In the genomic region with DNA sequence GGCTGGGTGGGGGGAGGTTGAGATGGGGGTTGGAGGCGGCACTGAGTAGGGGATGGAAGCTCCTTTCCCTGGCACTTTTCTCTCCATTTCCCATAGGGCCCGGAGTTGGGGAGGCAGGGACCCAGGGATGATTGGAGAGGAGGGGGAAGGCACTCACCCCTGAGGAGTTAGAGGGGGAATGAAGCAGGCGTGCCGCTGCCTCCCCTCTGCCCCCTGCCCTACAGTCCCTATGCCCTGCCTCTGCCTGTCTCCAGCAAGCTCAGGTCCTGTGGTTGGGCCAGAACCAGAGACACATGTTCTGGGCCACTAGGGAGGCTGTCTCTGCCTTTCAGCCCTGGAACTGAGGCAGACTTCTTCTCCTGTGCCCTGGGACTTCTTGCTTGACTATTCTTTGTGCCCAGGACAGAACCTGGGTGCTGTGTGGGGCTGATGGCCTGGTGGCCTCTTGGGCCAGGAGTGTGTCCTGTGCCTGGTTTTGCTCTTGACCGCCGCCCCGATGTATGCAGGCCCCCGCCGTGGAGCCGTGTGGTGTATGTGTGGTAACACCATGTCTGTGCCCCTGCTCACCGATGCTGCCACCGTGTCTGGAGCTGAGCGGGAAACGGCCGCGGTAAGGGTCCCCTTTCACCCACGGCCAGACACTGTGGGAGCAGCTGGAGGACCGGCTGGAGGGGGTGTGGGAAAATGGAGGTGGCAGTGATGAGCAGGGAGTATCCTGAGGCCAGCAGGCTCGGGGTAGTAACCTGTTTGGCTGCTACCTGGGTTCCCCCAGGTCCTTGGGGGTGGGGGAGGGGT, we compare ENCODE assay signal across 9 cellular contexts. TPM values are rescaled to one million over a fixed set of nuclear protein-coding genes. Genes with fewer than 3 reads are reported as not detected.
DNase-seq lines count a peak whose midpoint lies in the region; ATAC-seq, FAIRE-seq and TF ChIP-seq lines count a peak whose summit lies in the region.
"Had no signal": no experiment of that assay in that cellular context is flagged by ENCODE, and none has a peak within 500 bp of the region (broad histone marks: within the 10 kb centered on the region; RNA-seq: fewer than 3 reads in every experiment).

No MANE protein-coding gene starts in this region.

- peaks cover 9% of the 10 kb centered on the region for H3K23me2 ChIP-seq in H1 (ENCODE audit: low read depth, low read length)

- H3K79me2 ChIP-seq in MM.1S (ENCODE audit: low read length): peaks cover 33% of the 10 kb centered on the region
- peaks cover 4 to 21% of the 10 kb centered on the region in 2 experiments; a peak in 3 of 4 replicates for H3K79me2 ChIP-seq in H1 (ENCODE audit: control insufficient read depth in 1 of 2, insufficient read depth in 2 of 2, low read length in 2 of 2)

- H2BK20ac ChIP-seq in H1 (ENCODE audit: low read length): no peak overlapping the region

- peak overlapping the region; percentile 89 for H3K4ac ChIP-seq in H1 (replicated peaks; ENCODE audit: insufficient read length, low read depth, low read length)

- no peak for FAIRE-seq in H1 (lab: Jason Lieb, UNC)

- H2BK5ac ChIP-seq in H1 (ENCODE audit: low read depth, low read length): peak overlapping the region; percentile 81

- peaks cover 7% of the 10 kb centered on the region for H3F3A ChIP-seq in MM.1S (ENCODE audit: insufficient read depth, low read length)

- H2AFZ ChIP-seq in MM.1S (ENCODE audit: low read length) (no peak overlapping the region), H1 (ENCODE audit: low read length) (no peak overlapping the region)

- H3K27me3 Mint-ChIP-seq in CD4-positive, CD25-positive, alpha-beta regulatory T cell: no peaks in the 10 kb centered on the region
- peaks cover 3% of the 10 kb centered on the region for H3K27me3 Mint-ChIP-seq in neural crest cell (ENCODE audit: low read depth)

- no peaks in the 10 kb centered on the region for H3K9me2 ChIP-seq in MM.1S (replicated peaks; ENCODE audit: insufficient read depth, low read length)

- peak overlapping the region in 2 of 3 donors; percentile 59 to 96 for H3K27ac Mint-ChIP-seq in CD4-positive, CD25-positive, alpha-beta regulatory T cell
- H3K27ac Mint-ChIP-seq in neural crest cell (ENCODE audit: unreplicated experiment): no peak overlapping the region

- no peaks in the 10 kb centered on the region for H3K9me3 ChIP-seq in CD4-positive, CD25-positive, alpha-beta regulatory T cell (ENCODE audit: control insufficient read depth in 2 of 2, low read length in 2 of 2)
- no peaks in the 10 kb centered on the region for H3K9me3 ChIP-seq in MM.1S (replicated peaks; ENCODE audit: insufficient read depth, low read length)
- H3K9me3 ChIP-seq in H1 (ENCODE audit: insufficient read depth in 2 of 2, low read depth in 1 of 2, low read length in 1 of 2): no peaks in the 10 kb centered on the region
- H3K9me3 ChIP-seq: body of pancreas had no signal

- H3K79me1 ChIP-seq in H1 (ENCODE audit: low read depth, low read length): peaks cover 10% of the 10 kb centered on the region; the same call in 1 of the 2 replicates

- H4K91ac ChIP-seq in H1 (replicated peaks; ENCODE audit: insufficient read length, low read length): peak overlapping the region; percentile 73

- TF ChIP-seq RAD21 in H1 (IDR thresholded peaks at IDR 0.05 in 1 of 2, conservative IDR thresholded peaks at IDR 0.05 in 1 of 2; ENCODE audit: low read depth in 2 of 2, low read length in 2 of 2): no peak

- H4K8ac ChIP-seq in H1 (ENCODE audit: extremely low read depth, insufficient read depth, low read length): peak overlapping the region; percentile 80; the same call in 1 of the 2 replicates

- H4K20me1 ChIP-seq in MM.1S (ENCODE audit: insufficient read depth, low read length) (no peaks in the 10 kb centered on the region), H1 (replicated peaks in 1 of 2; ENCODE audit: control insufficient read depth in 1 of 2, insufficient read depth in 2 of 2, low read length in 2 of 2) (peaks cover 7 to 10% of the 10 kb centered on the region in 2 experiments)

- H3K4me2 ChIP-seq in MM.1S (ENCODE audit: low read depth, low read length): peak overlapping the region; percentile 91; the same call in 1 of the 2 replicates
- H3K4me2 ChIP-seq in H1 (ENCODE audit: insufficient read depth in 1 of 2, low read depth in 2 of 2, low read length in 2 of 2): peak overlapping the region; percentile 74 to 96

- no peak overlapping the region for H3K56ac ChIP-seq in H1 (replicated peaks; ENCODE audit: insufficient read length, low read depth, low read length)

- H3K4me3 Mint-ChIP-seq in CD4-positive, CD25-positive, alpha-beta regulatory T cell: peak overlapping the region; percentile 32 to 98 (median 94)
- peak overlapping the region; percentile 99 for H3K4me3 Mint-ChIP-seq in neural crest cell

- no peak for TF ChIP-seq POLR2A in H1 (IDR thresholded peaks at IDR 0.05; ENCODE audit: control extremely low read depth in 1 of 2, low read depth in 2 of 2, low read length in 2 of 2)

- no peak for ATAC-seq in CD4-positive, CD25-positive, alpha-beta regulatory T cell (ENCODE audit: low read depth in 2 of 2)
- no peak for ATAC-seq in GM19395 (IDR thresholded peaks at IDR 0.05; ENCODE audit: unreplicated experiment)
- ATAC-seq in HG02588 (IDR thresholded peaks at IDR 0.05; ENCODE audit: unreplicated experiment): no peak
- ATAC-seq: body of pancreas had no signal

- no peak overlapping the region for H2BK15ac ChIP-seq in H1 (ENCODE audit: low read length)

- DNase-seq in CD4-positive, CD25-positive, alpha-beta regulatory T cell: no peak
- DNase-seq in MM.1S (no peak), H1 (ENCODE audit: low read depth in 1 of 2, low spot score in 2 of 2) (no peak), neural crest cell (ENCODE audit: low read depth, low spot score) (no peak), NCI-H146 (lab: John Stamatoyannopoulos, UW) (no peak), mucosa of gallbladder (ENCODE audit: low spot score) (no peak)

- H3K23ac ChIP-seq in H1 (ENCODE audit: insufficient read length): no peak overlapping the region

- no peak for TF ChIP-seq EP300 in H1 (IDR thresholded peaks at IDR 0.05; ENCODE audit: borderline replicate concordance in 1 of 2, low read depth in 2 of 2, low read length in 2 of 2)

- peaks cover 12% of the 10 kb centered on the region for H3K36me3 Mint-ChIP-seq in CD4-positive, CD25-positive, alpha-beta regulatory T cell
- peaks cover 7% of the 10 kb centered on the region for H3K36me3 Mint-ChIP-seq in neural crest cell (ENCODE audit: low read depth)

- no peaks in the 10 kb centered on the region for H3K27me3 ChIP-seq in CD4-positive, CD25-positive, alpha-beta regulatory T cell (ENCODE audit: control insufficient read depth, insufficient read depth, low read length)
- H3K27me3 ChIP-seq in MM.1S (replicated peaks; ENCODE audit: insufficient read depth, low read length) (no peaks in the 10 kb centered on the region), H1 (replicated peaks in 1 of 4; ENCODE audit: control insufficient read depth in 3 of 4, extremely low read depth in 1 of 4, insufficient read depth in 3 of 4, low read length in 3 of 4) (no peaks in the 10 kb centered on the region)
- H3K27me3 ChIP-seq: body of pancreas had no signal

- H2BK12ac ChIP-seq in H1 (ENCODE audit: low read depth, low read length): peak overlapping the region; percentile 11; the same call in 1 of the 2 replicates

- no peak overlapping the region for H3K18ac ChIP-seq in H1 (ENCODE audit: extremely low read depth, low read length)

- H3K4me1 ChIP-seq in CD4-positive, CD25-positive, alpha-beta regulatory T cell (ENCODE audit: control insufficient read depth, insufficient read depth, low read length, poor library complexity, severe bottlenecking): peaks cover 23% of the 10 kb centered on the region
- H3K4me1 ChIP-seq in MM.1S (ENCODE audit: low read length) (peaks cover 7% of the 10 kb centered on the region), H1 (replicated peaks in 1 of 4; ENCODE audit: control insufficient read depth in 3 of 4, insufficient read depth in 4 of 4, low read length in 3 of 4) (peaks cover 0 to 11% (median 6%) of the 10 kb centered on the region in 4 experiments; a peak in 5 of 7 replicates)

- no peak for TF ChIP-seq CTCF in MM.1S (IDR thresholded peaks at IDR 0.05; ENCODE audit: low read length)
- TF ChIP-seq CTCF in H1 (IDR thresholded peaks at IDR 0.05; ENCODE audit: control extremely low read depth in 1 of 3, insufficient read depth in 1 of 3, low read depth in 1 of 3, low read length in 3 of 3): no peak
- TF ChIP-seq CTCF in neural crest cell (conservative IDR thresholded peaks at IDR 0.05): no peak

- peak overlapping the region; percentile 49; the same call in 1 of the 2 replicates for H2AK5ac ChIP-seq in H1 (ENCODE audit: low read depth, low read length)

- H3K36me3 ChIP-seq in CD4-positive, CD25-positive, alpha-beta regulatory T cell (ENCODE audit: control insufficient read depth, insufficient read depth, low read length): peaks cover 19% of the 10 kb centered on the region
- H3K36me3 ChIP-seq in MM.1S (replicated peaks; ENCODE audit: insufficient read depth, low read length) (no peaks in the 10 kb centered on the region), H1 (ENCODE audit: control insufficient read depth in 2 of 4, insufficient read depth in 4 of 4, low read length in 3 of 4) (peaks cover 2 to 23% (median 22%) of the 10 kb centered on the region in 4 experiments; a peak in 6 of 8 replicates)

- no peak overlapping the region for H3K4me3 ChIP-seq in CD4-positive, CD25-positive, alpha-beta regulatory T cell (ENCODE audit: low read depth, low read length)
- H3K4me3 ChIP-seq in MM.1S (ENCODE audit: low read length): 0 out of 2 replicates have a peak overlapping the region, but pooled peaks have one; percentile 90
- peak overlapping the region; percentile 63 to 100 (median 96) for H3K4me3 ChIP-seq in H1 (ENCODE audit: extremely low read depth in 1 of 4, insufficient read depth in 2 of 4, low read depth in 3 of 4, low read length in 4 of 4)

- no peak overlapping the region for H2BK120ac ChIP-seq in H1 (replicated peaks; ENCODE audit: low read depth, low read length)

- no peaks in the 10 kb centered on the region for H3K9me3 Mint-ChIP-seq in CD4-positive, CD25-positive, alpha-beta regulatory T cell
- H3K9me3 Mint-ChIP-seq in neural crest cell: no peaks in the 10 kb centered on the region

- peaks cover 0 to 32% (median 13%) of the 10 kb centered on the region in 4 donors for H3K4me1 Mint-ChIP-seq in CD4-positive, CD25-positive, alpha-beta regulatory T cell
- peaks cover 18% of the 10 kb centered on the region for H3K4me1 Mint-ChIP-seq in neural crest cell

- WGBS in H1 (ENCODE audit: extremely low coverage in 1 of 2, insufficient coverage in 1 of 2, insufficient read length in 1 of 2, insufficient replicate concordance in 2 of 2, low coverage in 1 of 2, low lambda C conversion rate in 2 of 2, missing lambda C conversion rate in 1 of 2), 2 experiments: 74% methylated on average over 10 of the region's 19 CpGs; no CpG with 5 or more reads in 1 of the 2 experiments

- peak overlapping the region; percentile 86 for H3K27ac ChIP-seq in CD4-positive, CD25-positive, alpha-beta regulatory T cell (ENCODE audit: insufficient read depth, low read length, poor library complexity, severe bottlenecking)
- H3K27ac ChIP-seq in MM.1S (ENCODE audit: low read length) (no peak overlapping the region), H1 (ENCODE audit: low read depth, low read length) (no peak overlapping the region)

- CTCF ChIA-PET in H1 (lab: Charles Lee; ENCODE audit: partially characterized antibody): interaction anchor here (0.7 to 2.0 kb wide), 6 partner anchors 10 to 75 kb away, joined by 3 to 8 read pairs (median 4); partner anchors contain the start of gene FUCA1

- H3K9ac ChIP-seq in MM.1S (ENCODE audit: low read length) (no peak overlapping the region), H1 (replicated peaks in 1 of 4; ENCODE audit: extremely low read depth in 1 of 4, low read depth in 3 of 4, low read length in 3 of 4) (peak overlapping the region in 3 of 4 experiments; percentile 36 to 64 (median 46); a peak in 4 of 7 replicates)

- no peak overlapping the region for H3K14ac ChIP-seq in H1 (ENCODE audit: insufficient read length)

- peak overlapping the region; percentile 25 for H4K5ac ChIP-seq in H1 (ENCODE audit: insufficient read length, low read depth, low read length)

- POLR2A ChIA-PET in H1 (lab: Charles Lee; ENCODE audit: partially characterized antibody): interaction anchor here (0.7 to 16.2 kb wide), 9 partner anchors 7 to 112 kb away, joined by 3 to 192 read pairs (median 8); partner anchors contain the start of genes ELOA, GALE, PITHD1 and RPL11

RNA-seq across cellular contexts. Expression of gene LYPLA2, which starts 1.4 kb away (rescaled TPM):
- 50.4 TPM for total RNA-seq in CD4-positive, CD25-positive, alpha-beta regulatory T cell
- 100 to 1,000 TPM in 2 of 4 donors, 10 to 100 TPM in 2; 84.4 to 111 (median 100) TPM for polyA plus RNA-seq in CD4-positive, CD25-positive, alpha-beta regulatory T cell
- 138 and 152 TPM in 2 replicates for total RNA-seq in H1 (2021; fragmentation: NEBNext Ultra II Directional; extraction: Animal tissue kit (Norgen Biotek cat#: 25700))
- 211 and 231 TPM in 2 replicates for polyA plus RNA-seq in H1 (2011; rRNA removed)
- 199 TPM for polyA plus RNA-seq in H1 (2011; cell fraction: cytosol; rRNA removed)
- polyA plus RNA-seq in H1 (2011; cell fraction: nucleus; rRNA removed): 248 TPM
- polyA plus RNA-seq in H1 (2012, experiment 1 of 2): 137 to 167 TPM (median 164 TPM) in 4 replicates
- 182 TPM for polyA plus RNA-seq in H1 (2012, experiment 2 of 2)
- polyA plus RNA-seq in H1 (2013, experiment 1 of 2): 108 TPM
- polyA plus RNA-seq in H1 (2013, experiment 2 of 2): 112 TPM
- 85.0 and 94.2 TPM in 2 replicates for polyA minus RNA-seq in H1 (2011; rRNA and poly(A)+ RNA removed)
- polyA minus RNA-seq in H1 (2011; cell fraction: cytosol; rRNA and poly(A)+ RNA removed): 102 TPM
- 48.5 TPM for polyA minus RNA-seq in H1 (2011; cell fraction: nucleus; rRNA and poly(A)+ RNA removed)
- 88.9 and 89.6 TPM in 2 replicates for total RNA-seq in neural crest cell
- 63.2 TPM for total RNA-seq in mucosa of gallbladder

RNA-seq across cellular contexts. Expression of gene GALE, which starts 8.2 kb away (rescaled TPM):
- 7.0 TPM for total RNA-seq in CD4-positive, CD25-positive, alpha-beta regulatory T cell
- polyA plus RNA-seq in CD4-positive, CD25-positive, alpha-beta regulatory T cell: 10 to 100 TPM in 1 of 4 donors, 1 to 10 TPM in 3; 8.0 to 10.3 (median 9.8) TPM
- 26.0 and 29.9 TPM in 2 replicates for total RNA-seq in H1 (2021; fragmentation: NEBNext Ultra II Directional; extraction: Animal tissue kit (Norgen Biotek cat#: 25700))
- 33.9 and 36.1 TPM in 2 replicates for polyA plus RNA-seq in H1 (2011; rRNA removed)
- 44.1 TPM for polyA plus RNA-seq in H1 (2011; cell fraction: cytosol; rRNA removed)
- 49.2 TPM for polyA plus RNA-seq in H1 (2011; cell fraction: nucleus; rRNA removed)
- 19.7 to 30.9 TPM (median 30.0 TPM) in 4 replicates for polyA plus RNA-seq in H1 (2012, experiment 1 of 2)
- polyA plus RNA-seq in H1 (2012, experiment 2 of 2): 31.2 TPM
- polyA plus RNA-seq in H1 (2013, experiment 1 of 2): 34.2 TPM
- 33.2 TPM for polyA plus RNA-seq in H1 (2013, experiment 2 of 2)
- 12.4 and 16.0 TPM in 2 replicates for polyA minus RNA-seq in H1 (2011; rRNA and poly(A)+ RNA removed)
- polyA minus RNA-seq in H1 (2011; cell fraction: cytosol; rRNA and poly(A)+ RNA removed): 6.8 TPM
- polyA minus RNA-seq in H1 (2011; cell fraction: nucleus; rRNA and poly(A)+ RNA removed): 15.4 TPM
- total RNA-seq in neural crest cell: 47.1 and 47.2 TPM in 2 replicates
- total RNA-seq in mucosa of gallbladder: 111 TPM

RNA-seq across cellular contexts. Expression of gene PITHD1, which starts 14.1 kb away (rescaled TPM):
- total RNA-seq in CD4-positive, CD25-positive, alpha-beta regulatory T cell: 85.8 TPM
- 10 to 100 TPM; 72.6 to 98.9 (median 78.1) TPM for polyA plus RNA-seq in CD4-positive, CD25-positive, alpha-beta regulatory T cell
- total RNA-seq in H1 (2021; fragmentation: NEBNext Ultra II Directional; extraction: Animal tissue kit (Norgen Biotek cat#: 25700)): 65.0 and 68.8 TPM in 2 replicates
- 50.4 and 67.4 TPM in 2 replicates for polyA plus RNA-seq in H1 (2011; rRNA removed)
- polyA plus RNA-seq in H1 (2011; cell fraction: cytosol; rRNA removed): 74.7 TPM
- polyA plus RNA-seq in H1 (2011; cell fraction: nucleus; rRNA removed): 24.3 TPM
- 58.6 to 81.9 TPM (median 63.5 TPM) in 4 replicates for polyA plus RNA-seq in H1 (2012, experiment 1 of 2)
- 36.7 TPM for polyA plus RNA-seq in H1 (2012, experiment 2 of 2)
- 29.8 TPM for polyA plus RNA-seq in H1 (2013, experiment 1 of 2)
- 29.8 TPM for polyA plus RNA-seq in H1 (2013, experiment 2 of 2)
- polyA minus RNA-seq in H1 (2011; rRNA and poly(A)+ RNA removed): 18.5 and 21.2 TPM in 2 replicates
- polyA minus RNA-seq in H1 (2011; cell fraction: cytosol; rRNA and poly(A)+ RNA removed): 20.4 TPM
- polyA minus RNA-seq in H1 (2011; cell fraction: nucleus; rRNA and poly(A)+ RNA removed): 16.2 TPM
- 54.8 and 57.5 TPM in 2 replicates for total RNA-seq in neural crest cell
- 49.0 TPM for total RNA-seq in mucosa of gallbladder

RNA-seq across cellular contexts. Expression of gene HMGCL, which starts 32.9 kb away (rescaled TPM):
- 15.7 TPM for total RNA-seq in CD4-positive, CD25-positive, alpha-beta regulatory T cell
- polyA plus RNA-seq in CD4-positive, CD25-positive, alpha-beta regulatory T cell: 10 to 100 TPM; 36.3 to 40.5 (median 37.4) TPM
- 13.7 and 15.6 TPM in 2 replicates for total RNA-seq in H1 (2021; fragmentation: NEBNext Ultra II Directional; extraction: Animal tissue kit (Norgen Biotek cat#: 25700))
- polyA plus RNA-seq in H1 (2011; rRNA removed): 19.5 and 24.3 TPM in 2 replicates
- polyA plus RNA-seq in H1 (2011; cell fraction: cytosol; rRNA removed): 29.3 TPM
- polyA plus RNA-seq in H1 (2011; cell fraction: nucleus; rRNA removed): 24.5 TPM
- polyA plus RNA-seq in H1 (2012, experiment 1 of 2): 13.8 to 24.3 TPM (median 19.2 TPM) in 4 replicates
- polyA plus RNA-seq in H1 (2012, experiment 2 of 2): 14.1 TPM
- polyA plus RNA-seq in H1 (2013, experiment 1 of 2): 11.2 TPM
- polyA plus RNA-seq in H1 (2013, experiment 2 of 2): 9.9 TPM
- 15.8 and 24.2 TPM in 2 replicates for polyA minus RNA-seq in H1 (2011; rRNA and poly(A)+ RNA removed)
- 10.4 TPM for polyA minus RNA-seq in H1 (2011; cell fraction: cytosol; rRNA and poly(A)+ RNA removed)
- polyA minus RNA-seq in H1 (2011; cell fraction: nucleus; rRNA and poly(A)+ RNA removed): 11.8 TPM
- 15.6 and 17.4 TPM in 2 replicates for total RNA-seq in neural crest cell
- total RNA-seq in mucosa of gallbladder: 57.6 TPM

RNA-seq across cellular contexts. Expression of gene ELOA, which starts 49.1 kb away (rescaled TPM):
- 42.0 TPM for total RNA-seq in CD4-positive, CD25-positive, alpha-beta regulatory T cell
- polyA plus RNA-seq in CD4-positive, CD25-positive, alpha-beta regulatory T cell: 10 to 100 TPM; 22.6 to 34.3 (median 29.0) TPM
- total RNA-seq in H1 (2021; fragmentation: NEBNext Ultra II Directional; extraction: Animal tissue kit (Norgen Biotek cat#: 25700)): 56.9 and 61.1 TPM in 2 replicates
- 12.3 and 15.7 TPM in 2 replicates for polyA plus RNA-seq in H1 (2011; rRNA removed)
- polyA plus RNA-seq in H1 (2011; cell fraction: cytosol; rRNA removed): 17.2 TPM
- 18.4 TPM for polyA plus RNA-seq in H1 (2011; cell fraction: nucleus; rRNA removed)
- 30.4 to 40.8 TPM (median 33.7 TPM) in 4 replicates for polyA plus RNA-seq in H1 (2012, experiment 1 of 2)
- 10.1 TPM for polyA plus RNA-seq in H1 (2012, experiment 2 of 2)
- polyA plus RNA-seq in H1 (2013, experiment 1 of 2): 37.0 TPM
- 37.5 TPM for polyA plus RNA-seq in H1 (2013, experiment 2 of 2)
- 22.7 and 25.6 TPM in 2 replicates for polyA minus RNA-seq in H1 (2011; rRNA and poly(A)+ RNA removed)
- polyA minus RNA-seq in H1 (2011; cell fraction: cytosol; rRNA and poly(A)+ RNA removed): 22.4 TPM
- polyA minus RNA-seq in H1 (2011; cell fraction: nucleus; rRNA and poly(A)+ RNA removed): 18.6 TPM
- 43.1 and 45.8 TPM in 2 replicates for total RNA-seq in neural crest cell
- total RNA-seq in mucosa of gallbladder: 35.0 TPM
